In the genomic region with DNA sequence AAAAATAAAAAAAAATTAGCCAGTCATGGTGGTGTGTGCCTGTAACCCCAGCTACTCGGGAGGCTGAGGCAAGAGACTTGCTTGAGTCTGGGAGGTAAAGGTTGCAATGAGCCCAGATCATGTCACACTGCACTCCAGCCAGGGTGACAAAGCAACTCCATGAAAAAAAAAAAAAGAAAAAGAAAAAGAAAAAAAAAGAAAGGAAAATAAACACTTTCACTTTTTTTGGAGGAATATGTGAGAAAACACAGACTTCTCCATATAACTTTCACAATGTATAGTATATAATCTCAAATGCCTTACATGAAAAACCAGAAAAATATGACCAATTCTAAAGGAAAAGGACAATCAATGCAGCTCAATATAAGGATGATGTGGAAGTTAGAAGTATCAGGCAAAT, we compare ENCODE assay signal across 28 cellular contexts. TPM values are rescaled to one million over a fixed set of nuclear protein-coding genes. Genes with fewer than 3 reads are reported as not detected.
"Had no signal": no experiment of that assay in that cellular context is flagged by ENCODE, and none has a peak within 500 bp of the region (broad histone marks: within the 10 kb centered on the region; RNA-seq: fewer than 3 reads in every experiment).

No MANE protein-coding gene starts in this region.

- H3K4me3 ChIP-seq: breast epithelium, gastroesophageal sphincter, left ventricle myocardium inferior, lung, pancreas, prostate gland, skin epidermis, stomach, thyroid gland, upper lobe of left lung, vagina had no signal

- H3K9me3 ChIP-seq: breast epithelium, gastroesophageal sphincter, left ventricle myocardium inferior, neutrophil, pancreas, prostate gland, stomach, thyroid gland, upper lobe of left lung, vagina had no signal

- DNase-seq: activated CD4-positive, alpha-beta memory T cell treated with anti-CD3 and anti-CD28 coated beads, Interleukin-2, amount 10 ng/mL, durations not matched to agents 7 days and 5 days; activated CD4-positive, alpha-beta T cell treated with anti-CD3 and anti-CD28 coated beads for 1 hour; activated CD4-positive, alpha-beta T cell treated with anti-CD3 and anti-CD28 coated beads, Interleukin-2, amount 10 ng/mL, durations not matched to agents 7 days and 5 days; activated CD8-positive, alpha-beta memory T cell treated with anti-CD3 and anti-CD28 coated beads, Interleukin-2, amount 50 U/mL, for 48 hours; activated T-cell treated with anti-CD3 and anti-CD28 coated beads, Interleukin-2, amount 50 U/mL, for 24 hours; central memory CD4-positive, alpha-beta T cell; left ventricle myocardium inferior; nephron progenitor cell; pancreas; retina; stimulated activated CD4-positive, alpha-beta T cell treated with anti-CD3 and anti-CD28 coated beads, Interleukin-4, amount 100 ng/mL, for 24 hours; stomach; T-helper 2 cell; thyroid gland; upper lobe of left lung had no signal

- H3K4me1 ChIP-seq: breast epithelium, gastroesophageal sphincter, left ventricle myocardium inferior, prostate gland, thyroid gland had no signal

- H3K36me3 ChIP-seq: breast epithelium, gastroesophageal sphincter, left ventricle myocardium inferior, neutrophil, pancreas, prostate gland, stomach, thyroid gland, upper lobe of left lung, vagina had no signal

- H3K27ac ChIP-seq: breast epithelium, gastroesophageal sphincter, left ventricle myocardium inferior, neutrophil, pancreas, prostate gland, skin epidermis, thyroid gland, upper lobe of left lung, vagina had no signal

- H3K27me3 ChIP-seq: breast epithelium, gastroesophageal sphincter, neutrophil, pancreas, stomach, thyroid gland, upper lobe of left lung, vagina had no signal

- ATAC-seq: activated naive CD4-positive, alpha-beta T cell treated with anti-CD3 and anti-CD28 coated beads, Interleukin-2, amount 50 U/mL, for 72 hours; gastroesophageal sphincter; pancreas; sciatic nerve; stimulated activated effector memory CD8-positive, alpha-beta T cell treated with anti-CD3 and anti-CD28 coated beads, Interleukin-12 subunit alpha, Interleukin-12 subunit beta, amount 100 ng/mL, for 72 hours had no signal

RNA-seq across cellular contexts. Expression of a gene that starts 8.9 kb away (rescaled TPM):
- total RNA-seq: endothelial cell of umbilical vein, fibroblast of lung, fibroblast of villous mesenchyme, gastroesophageal sphincter, left ventricle myocardium inferior, prostate gland, thyroid gland, vagina had no signal
- polyA plus RNA-seq: endothelial cell of umbilical vein, fibroblast of lung, pancreas had no signal

RNA-seq across cellular contexts. Expression of a gene that starts 36.7 kb away (rescaled TPM):
- total RNA-seq: fibroblast of lung, fibroblast of villous mesenchyme had no signal
- polyA plus RNA-seq: fibroblast of lung had no signal
